8 cellular contexts compared by ENCODE assay signal in genomic region chr1:33430751-33431593, GRCh38. TPM values are rescaled to one million over a fixed set of nuclear protein-coding genes. Genes with fewer than 3 reads are reported as not detected.
DNase-seq lines count a peak whose midpoint lies in the region; ATAC-seq, FAIRE-seq and TF ChIP-seq lines count a peak whose summit lies in the region.

Gene PHC2 (minus strand): TSS chr1:33431095. CDS start chr1:33375539, 55,556 bp downstream.

- POLR2A ChIA-PET in OCI-LY7 (lab: Charles Lee), result interaction anchor here (0.7 kb wide), 1 partner anchor 10 kb away, joined by 3 read pairs; no protein-coding TSS in a partner anchor
- POLR2A ChIA-PET in endothelial cell of umbilical vein (lab: Charles Lee), result no interaction called here

- H3K27me3 ChIP-seq in HUES64 (ENCODE audit: insufficient read depth, low read length), result peaks cover 20% of the 10 kb centered on the region
- H3K27me3 ChIP-seq in endothelial cell of umbilical vein (ENCODE audit: control insufficient read depth in 2 of 2, insufficient read depth in 2 of 2, low read length in 2 of 2), result no peaks in the 10 kb centered on the region

- H3K4me3 ChIP-seq in HUES64 (ENCODE audit: low read length) (peak within 1 kb of the TSS; percentile 85), OCI-LY7 (ENCODE audit: low read depth, low read length, poor library complexity, severe bottlenecking) (peak within 1 kb of the TSS; percentile 64), endothelial cell of umbilical vein (replicated peaks in 1 of 3; ENCODE audit: insufficient read depth in 1 of 3, low read depth in 1 of 3, low read length in 3 of 3) (peak within 1 kb of the TSS; percentile 36 to 66 (median 55)), mesodermal cell (ENCODE audit: extremely low read depth, insufficient read depth, low read length, poor library complexity, severe bottlenecking) (peak within 1 kb of the TSS; percentile 58)

- peak within 1 kb of the TSS; percentile 76; the same call in 1 of the 2 replicates for H2AFZ ChIP-seq in OCI-LY7 (ENCODE audit: low read length)
- peak within 1 kb of the TSS; percentile 89 for H2AFZ ChIP-seq in endothelial cell of umbilical vein (ENCODE audit: low read depth, low read length)

- H3K9ac ChIP-seq in HUES64 (ENCODE audit: low read depth, low read length), result peak within 1 kb of the TSS; percentile 41; the same call in 1 of the 2 replicates
- H3K9ac ChIP-seq in endothelial cell of umbilical vein (replicated peaks; ENCODE audit: extremely low read depth, insufficient read depth, low read length), result peak within 1 kb of the TSS; percentile 41

- H3K9me1 ChIP-seq in endothelial cell of umbilical vein (replicated peaks; ENCODE audit: control insufficient read depth, extremely low read depth, insufficient read depth, low read length), result no peaks in the 10 kb centered on the region

- BruUV-seq in OCI-LY7 (replicated peaks; lab: Mats Ljungman, UMichigan) (no TSS peak), endothelial cell of umbilical vein (replicated peaks; lab: Mats Ljungman, UMichigan) (no TSS peak)

- TF ChIP-seq CTCF in OCI-LY7 (conservative IDR thresholded peaks at IDR 0.05; ENCODE audit: low read length) (peak; percentile 1; the same call in 1 of the 2 replicates), endothelial cell of umbilical vein (IDR thresholded peaks at IDR 0.05; ENCODE audit: extremely low read depth in 1 of 2, insufficient read depth in 1 of 2, low read depth in 1 of 2, low read length in 2 of 2) (peak in 1 of 2 donors; percentile 22)

- intact Hi-C loops in OCI-LY7 (cut with micrococcal nuclease; ENCODE audit: unreplicated experiment), result no loop called here
- intact Hi-C loops in endothelial cell of umbilical vein (cut with micrococcal nuclease), result loop anchor here (1.0 to 5.0 kb wide), 5 partner anchors 24 to 304 kb away; no protein-coding TSS in a partner anchor

- H3K4me1 ChIP-seq in HUES64 (ENCODE audit: insufficient read depth, low read length) (peaks cover 41% of the 10 kb centered on the region), OCI-LY7 (ENCODE audit: insufficient read depth, low read length, poor library complexity, severe bottlenecking) (peaks cover 5% of the 10 kb centered on the region), endothelial cell of umbilical vein (ENCODE audit: control insufficient read depth, extremely low read depth, insufficient read depth, low read length) (peaks cover 30% of the 10 kb centered on the region), mesodermal cell (ENCODE audit: control insufficient read depth, insufficient read depth, low read length, poor library complexity, severe bottlenecking) (peaks cover 48% of the 10 kb centered on the region)

- WGBS in HUES64, result 2% methylated on average over 80 of the region's 80 CpGs
- WGBS in mesodermal cell (ENCODE audit: insufficient coverage in 2 of 2), 2 experiments, result 3 to 4% methylated on average over 26 to 51 of the region's 80 CpGs

- H3K27ac ChIP-seq in HUES64 (ENCODE audit: low read depth, low read length), result no peak within 1 kb of the TSS
- no peak within 1 kb of the TSS for H3K27ac ChIP-seq in OCI-LY7 (ENCODE audit: low read depth, low read length, poor library complexity, severe bottlenecking)
- H3K27ac ChIP-seq in endothelial cell of umbilical vein (ENCODE audit: insufficient read depth, low read depth, low read length), result peak within 1 kb of the TSS; percentile 2
- H3K27ac ChIP-seq in mesodermal cell (ENCODE audit: low read depth, low read length, severe bottlenecking), result peak within 1 kb of the TSS; percentile 54

- H3K79me2 ChIP-seq in OCI-LY7 (ENCODE audit: insufficient read depth, low read depth, low read length), result no peaks in the 10 kb centered on the region
- H3K79me2 ChIP-seq in endothelial cell of umbilical vein (ENCODE audit: control insufficient read depth, insufficient read depth, low read length), result no peaks in the 10 kb centered on the region

- dilution Hi-C loops in endothelial cell of umbilical vein (cut with MboI; ENCODE audit: extremely low pct_ligation_motif_present, low sequenced_read_pairs), result no loop called here

- CTCF ChIA-PET in OCI-LY7 (lab: Charles Lee; ENCODE audit: unreplicated experiment) (interaction anchor here (0.8 kb wide), 1 partner anchor 40 kb away, joined by 3 read pairs; no protein-coding TSS in a partner anchor), endothelial cell of umbilical vein (lab: Charles Lee) (interaction anchor here (1.0 to 2.1 kb wide), 3 partner anchors 25 to 136 kb away, joined by 3 to 6 read pairs (median 4); no protein-coding TSS in a partner anchor)

- TF ChIP-seq POLR2A in endothelial cell of umbilical vein (IDR thresholded peaks at IDR 0.05; ENCODE audit: low read depth, low read length), result no peak

- peak; percentile 87 for ATAC-seq in GM21423 (IDR thresholded peaks at IDR 0.05; ENCODE audit: unreplicated experiment)

- DNase-seq in CMK (ENCODE audit: low read depth) (peak; percentile 94), OCI-LY7 (ENCODE audit: low spot score) (peak; percentile 93), activated T-cell treated with anti-CD3 and anti-CD28 coated beads for 1 hour (ENCODE audit: low read depth) (peak; percentile 78), endothelial cell of umbilical vein (ENCODE audit: low read depth, low spot score) (peak; percentile 96)
- peak; percentile 77 for DNase-seq in stimulated activated CD8-positive, alpha-beta memory T cell treated with anti-CD3 and anti-CD28 coated beads, Interleukin-15, amount 100 ng/mL, for 1 hour (ENCODE audit: low read depth)

- no peaks in the 10 kb centered on the region for H4K20me1 ChIP-seq in OCI-LY7 (ENCODE audit: insufficient read depth, low read length)
- H4K20me1 ChIP-seq in endothelial cell of umbilical vein (replicated peaks; ENCODE audit: control insufficient read depth, extremely low read depth, insufficient read depth, low read length), result no peaks in the 10 kb centered on the region

- H3K36me3 ChIP-seq in HUES64 (ENCODE audit: insufficient read depth, low read length) (no peaks in the 10 kb centered on the region), OCI-LY7 (ENCODE audit: insufficient read depth, low read length) (no peaks in the 10 kb centered on the region), endothelial cell of umbilical vein (ENCODE audit: control insufficient read depth in 2 of 2, extremely low read depth in 1 of 2, insufficient read depth in 2 of 2, low read length in 2 of 2) (no peaks in the 10 kb centered on the region), mesodermal cell (ENCODE audit: control insufficient read depth, insufficient read depth, low read length) (peaks cover 9% of the 10 kb centered on the region)

- peak; percentile 88 for FAIRE-seq in endothelial cell of umbilical vein (lab: Jason Lieb, UNC)

- no peaks in the 10 kb centered on the region for H3K9me2 ChIP-seq in OCI-LY7 (ENCODE audit: insufficient read depth, low read length)

- H3K4me2 ChIP-seq in OCI-LY7 (ENCODE audit: low read length) (peak within 1 kb of the TSS; percentile 75), endothelial cell of umbilical vein (ENCODE audit: insufficient read depth, low read length) (peak within 1 kb of the TSS; percentile 79)

- H3K9me3 ChIP-seq in HUES64 (ENCODE audit: insufficient read depth, low read depth, low read length) (no peaks in the 10 kb centered on the region), OCI-LY7 (ENCODE audit: low read length) (no peaks in the 10 kb centered on the region), endothelial cell of umbilical vein (replicated peaks; ENCODE audit: control insufficient read depth, insufficient read depth, low read length) (no peaks in the 10 kb centered on the region), mesodermal cell (ENCODE audit: control insufficient read depth, low read length) (no peaks in the 10 kb centered on the region)

TF ChIP-seq in endothelial cell of umbilical vein, 7 proteins besides CTCF, POLR2A, EP300 and RAD21:
- TF ChIP-seq MAX (IDR thresholded peaks at IDR 0.05; ENCODE audit: insufficient read depth, insufficient read length) (peak; percentile 95), POLR2AphosphoS5 (IDR thresholded peaks at IDR 0.05; ENCODE audit: insufficient read depth, low read depth, low read length) (no peak)

RNA-seq across cellular contexts. Expression of gene PHC2, which starts in this region (rescaled TPM):
- polyA plus RNA-seq in HUES64 (2013, experiment 1 of 2), result 39.8 TPM
- polyA plus RNA-seq in HUES64 (2013, experiment 2 of 2), result 53.8 TPM
- total RNA-seq in OCI-LY7 (2014; rRNA removed; shearing (Covaris generic)), result 31.0 and 34.0 TPM in 2 replicates
- total RNA-seq in OCI-LY7 (2022) (35.0 and 42.1 TPM in 2 replicates), endothelial cell of umbilical vein (79.0 and 82.3 TPM in 2 replicates)
- 59.6 and 65.6 TPM in 2 replicates for polyA plus RNA-seq in endothelial cell of umbilical vein
- polyA plus RNA-seq in endothelial cell of umbilical vein (2011; cell fraction: cytosol; rRNA removed), result 77.7 and 81.7 TPM in 2 replicates
- 55.2 and 67.5 TPM in 2 replicates for polyA plus RNA-seq in endothelial cell of umbilical vein (2011; cell fraction: nucleus; rRNA removed)
- 57.0 and 62.8 TPM in 2 replicates for polyA plus RNA-seq in endothelial cell of umbilical vein (2012)
- polyA minus RNA-seq in endothelial cell of umbilical vein, result 43.1 and 48.5 TPM in 2 replicates
- polyA minus RNA-seq in endothelial cell of umbilical vein (2011; cell fraction: cytosol; rRNA and poly(A)+ RNA removed), result 14.2 TPM
- polyA minus RNA-seq in endothelial cell of umbilical vein (2011; cell fraction: nucleus; rRNA and poly(A)+ RNA removed), result 19.4 and 21.8 TPM in 2 replicates
- polyA plus RNA-seq in mesodermal cell (2013, experiment 1 of 2), result 179 TPM
- polyA plus RNA-seq in mesodermal cell (2013, experiment 2 of 2), result 133 TPM

Comparison
In these comparisons a context has a peak if more than half of its experiments do, and no peak if none do; other contexts are left out.
1. H3K27ac ChIP-seq: peak in endothelial cell of umbilical vein (single experiment) and mesodermal cell (single experiment); none in HUES64 (single experiment) and OCI-LY7 (single experiment).
2. Peak in every context shown above with its lines, with median percentiles within 50 percentile points of each other: DNase-seq and H3K4me3 ChIP-seq.